Comparison of ENCODE assay signal across 9 cellular contexts in the genomic region with DNA sequence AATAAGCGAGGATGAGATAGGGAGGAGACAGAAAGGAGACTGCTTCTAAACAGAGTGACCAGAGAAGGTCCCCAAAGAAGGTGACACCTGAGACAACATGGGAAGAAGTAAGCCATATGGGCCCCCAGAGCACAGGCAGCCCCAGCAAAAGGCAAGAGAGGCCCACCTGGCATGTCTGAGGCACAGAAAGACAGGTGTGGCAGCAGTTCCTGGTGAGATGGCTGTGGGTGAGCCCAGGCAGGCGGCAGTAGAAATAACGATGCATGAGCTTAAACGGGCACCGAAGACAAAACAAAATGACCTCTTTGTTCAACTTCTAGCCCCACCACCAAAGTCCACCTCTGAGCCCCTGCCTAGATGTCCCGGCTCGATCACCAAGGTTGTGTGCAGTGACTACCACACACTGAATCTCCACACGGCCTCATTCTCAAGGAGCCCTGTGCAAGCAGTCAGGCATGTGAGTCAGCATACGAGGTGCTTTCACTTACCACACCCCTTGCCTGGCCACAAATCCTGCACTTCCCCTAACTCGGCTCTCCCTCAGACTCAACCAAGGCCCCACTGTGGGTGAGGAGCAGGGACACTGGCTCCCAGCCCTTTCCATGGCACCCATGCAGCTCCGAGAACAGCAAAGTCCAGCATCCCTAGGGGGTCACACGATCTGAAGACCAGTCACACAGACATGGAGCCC.
A peak's percentile ranks its signal among the peaks of the same experiment; 100 is the strongest.
DNase-seq lines count a peak whose midpoint lies in the region; ATAC-seq and TF ChIP-seq lines count a peak whose summit lies in the region.
"Had no signal": no experiment of that assay in that cellular context is flagged by ENCODE, and none has a peak within 500 bp of the region (broad histone marks: within the 10 kb centered on the region; RNA-seq: fewer than 3 reads in every experiment).

No MANE protein-coding gene starts in this region.

- no peak overlapping the region for H2AFZ ChIP-seq in ACC112 (ENCODE audit: low read length, unreplicated experiment)

- peaks cover 73% of the 10 kb centered on the region for H3K4me1 Mint-ChIP-seq in MCF 10A (ENCODE audit: insufficient read depth, unreplicated experiment)

- H3K79me2 ChIP-seq in ACC112 (ENCODE audit: control insufficient read depth, insufficient read depth, low read length, unreplicated experiment), result peaks cover 67% of the 10 kb centered on the region

- peak; percentile 58 for DNase-seq in GM20000 (ENCODE audit: low spot score)
- peak; percentile 23 for DNase-seq in RKO (ENCODE audit: low spot score)
- DNase-seq in MCF 10A (ENCODE audit: unreplicated experiment), result peak; percentile 87
- DNase-seq in lung (ENCODE audit: low spot score), result peak; percentile 76
- no peak for DNase-seq in tibial nerve (ENCODE audit: low spot score in 2 of 2)
- DNase-seq in posterior vena cava (ENCODE audit: low spot score), result no peak
- no peak for DNase-seq in central memory CD4-positive, alpha-beta T cell

- H3K36me3 Mint-ChIP-seq in MCF 10A (ENCODE audit: insufficient read depth, unreplicated experiment), result peaks cover 6% of the 10 kb centered on the region

- H3K9me3 Mint-ChIP-seq in MCF 10A (ENCODE audit: unreplicated experiment), result no peaks in the 10 kb centered on the region

- peak overlapping the region; percentile 34 for H3K4me3 Mint-ChIP-seq in MCF 10A (ENCODE audit: unreplicated experiment)
- H3K4me3 Mint-ChIP-seq: activated naive CD8-positive, alpha-beta T cell had no signal

- no peaks in the 10 kb centered on the region for H3K27me3 Mint-ChIP-seq in MCF 10A (ENCODE audit: insufficient read depth, unreplicated experiment)
- H3K27me3 Mint-ChIP-seq: activated naive CD8-positive, alpha-beta T cell had no signal

- no peaks in the 10 kb centered on the region for H3K36me3 ChIP-seq in ACC112 (ENCODE audit: insufficient read depth, low read length)
- H3K36me3 ChIP-seq in lung (ENCODE audit: control insufficient read depth in 2 of 2, insufficient read depth in 2 of 2, low read length in 2 of 2), result no peaks in the 10 kb centered on the region
- no peaks in the 10 kb centered on the region for H3K36me3 ChIP-seq in tibial nerve

- TF ChIP-seq POLR2A in tibial nerve (IDR thresholded peaks at IDR 0.05), result no peak

- H3K4me3 ChIP-seq in ACC112 (ENCODE audit: low read depth, low read length) (no peak overlapping the region; the same call in 1 of the 2 replicates), lung (no peak overlapping the region), tibial nerve (no peak overlapping the region)

- POLR2A ChIA-PET in MCF 10A (lab: Yijun Ruan, JAX), result interaction anchor here (0.6 to 3.3 kb wide), 6 partner anchors 8 to 26 kb away, joined by 3 to 13 read pairs (median 5); no protein-coding TSS in a partner anchor

- intact Hi-C loops in MCF 10A (cut with micrococcal nuclease), result loop anchor here (1.0 to 10.0 kb wide), 3 partner anchors 22 to 300 kb away; no protein-coding TSS in a partner anchor
- intact Hi-C loops in posterior vena cava (cut with DNase I), result loop anchor here in 1 of 2 donors (10.0 kb wide), 1 partner anchor 57 kb away; no protein-coding TSS in a partner anchor

- H3K27ac Mint-ChIP-seq in MCF 10A (ENCODE audit: low read depth, unreplicated experiment), result peak overlapping the region; percentile 75
- H3K27ac Mint-ChIP-seq: activated naive CD8-positive, alpha-beta T cell had no signal

- H3K27me3 ChIP-seq in ACC112 (ENCODE audit: insufficient read depth, low read length) (no peaks in the 10 kb centered on the region), lung (ENCODE audit: control insufficient read depth, insufficient read depth) (no peaks in the 10 kb centered on the region), tibial nerve (no peaks in the 10 kb centered on the region)

- ATAC-seq in lung (ENCODE audit: insufficient read depth, low FRiP score), result peak; percentile 72

- H3K27ac ChIP-seq in ACC112 (ENCODE audit: low read depth, low read length), result peak overlapping the region; percentile 57; the same call in 1 of the 2 replicates
- H3K27ac ChIP-seq in lung (ENCODE audit: low read depth in 1 of 2, low read length in 1 of 2), result peak overlapping the region; percentile 34 to 85
- H3K27ac ChIP-seq in tibial nerve, result peak overlapping the region in 3 of 4 donors; percentile 37 to 84 (median 81)

- TF ChIP-seq EP300 in tibial nerve (IDR thresholded peaks at IDR 0.05), result peak in 1 of 2 donors; percentile 12

- H3K9me3 ChIP-seq in lung (ENCODE audit: control insufficient read depth in 2 of 2, insufficient read depth in 1 of 2, low read length in 1 of 2), result no peaks in the 10 kb centered on the region
- H3K9me3 ChIP-seq in tibial nerve, result no peaks in the 10 kb centered on the region

- H3K4me1 ChIP-seq in ACC112 (ENCODE audit: control insufficient read depth, insufficient read depth, low read length, unreplicated experiment) (peaks cover 65% of the 10 kb centered on the region), lung (ENCODE audit: control insufficient read depth in 2 of 2, insufficient read depth in 2 of 2, low read length in 2 of 2) (peaks cover 39 to 55% of the 10 kb centered on the region in 2 donors), tibial nerve (peaks cover 4 to 89% (median 72%) of the 10 kb centered on the region in 4 donors)

- WGBS in lung, 2 donors, result 41 to 50% methylated on average over 12 of the region's 12 CpGs
- WGBS in tibial nerve, 2 donors, result 54 to 64% methylated on average over 10 to 12 of the region's 12 CpGs

- CTCF ChIA-PET in MCF 10A (lab: Yijun Ruan, JAX), result interaction anchor here (0.6 to 2.1 kb wide), 4 partner anchors 16 to 75 kb away, joined by 3 to 4 read pairs (median 4); no protein-coding TSS in a partner anchor

- no TSS peak for BruUV-seq in MCF 10A (replicated peaks; lab: Mats Ljungman, UMichigan)

- TF ChIP-seq CTCF in GM20000 (IDR thresholded peaks at IDR 0.05; ENCODE audit: extremely low read depth, missing control alignments) (no peak), MCF 10A (IDR thresholded peaks at IDR 0.05; ENCODE audit: unreplicated experiment) (no peak), lung (IDR thresholded peaks at IDR 0.05; ENCODE audit: control extremely low read depth, extremely low read depth) (no peak), tibial nerve (IDR thresholded peaks at IDR 0.05) (no peak)

Comparison
In these comparisons a context has a peak if more than half of its experiments do, and no peak if none do; other contexts are left out.
1. DNase-seq: peak in GM20000 (single experiment), RKO (single experiment), MCF 10A (single experiment) and lung (single experiment); none in tibial nerve (0 of 2), posterior vena cava (single experiment) and central memory CD4-positive, alpha-beta T cell (single experiment).
2. Peak in every context shown above with its lines, with median percentiles within 50 percentile points of each other: H3K27ac ChIP-seq.